ENCODE assay signal across 1 cellular context in the genomic region with DNA sequence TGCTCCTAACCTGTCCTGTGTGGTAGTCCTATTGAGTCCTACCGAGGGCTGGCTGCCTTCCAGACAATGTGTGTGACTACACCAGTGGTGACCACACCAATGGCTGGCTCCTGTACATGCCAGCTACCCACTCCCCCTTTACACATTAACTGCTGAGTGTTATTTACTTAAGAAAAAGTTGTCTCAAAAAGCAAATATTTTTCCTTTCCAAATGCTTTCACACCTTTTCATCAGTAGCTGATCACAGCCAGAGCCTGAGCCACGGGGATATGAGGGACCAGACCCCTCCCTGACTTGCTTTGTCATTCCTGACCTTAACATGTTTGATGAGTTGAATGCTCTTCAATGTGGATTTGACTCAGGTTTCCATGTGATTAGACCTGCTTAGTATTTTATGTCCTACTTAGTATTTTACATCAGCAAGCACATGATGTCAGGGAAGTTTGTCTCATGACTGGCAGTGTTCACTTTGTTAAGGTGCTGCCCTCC.
A peak's percentile ranks its signal among the peaks of the same experiment; 100 is the strongest.
TF ChIP-seq lines count a peak whose summit lies in the region.

No MANE protein-coding gene starts in this region.

TF ChIP-seq in HepG2, 621 proteins besides CTCF, POLR2A, EP300 and RAD21 (continued from another document):
- TF ChIP-seq, protein P1, sequence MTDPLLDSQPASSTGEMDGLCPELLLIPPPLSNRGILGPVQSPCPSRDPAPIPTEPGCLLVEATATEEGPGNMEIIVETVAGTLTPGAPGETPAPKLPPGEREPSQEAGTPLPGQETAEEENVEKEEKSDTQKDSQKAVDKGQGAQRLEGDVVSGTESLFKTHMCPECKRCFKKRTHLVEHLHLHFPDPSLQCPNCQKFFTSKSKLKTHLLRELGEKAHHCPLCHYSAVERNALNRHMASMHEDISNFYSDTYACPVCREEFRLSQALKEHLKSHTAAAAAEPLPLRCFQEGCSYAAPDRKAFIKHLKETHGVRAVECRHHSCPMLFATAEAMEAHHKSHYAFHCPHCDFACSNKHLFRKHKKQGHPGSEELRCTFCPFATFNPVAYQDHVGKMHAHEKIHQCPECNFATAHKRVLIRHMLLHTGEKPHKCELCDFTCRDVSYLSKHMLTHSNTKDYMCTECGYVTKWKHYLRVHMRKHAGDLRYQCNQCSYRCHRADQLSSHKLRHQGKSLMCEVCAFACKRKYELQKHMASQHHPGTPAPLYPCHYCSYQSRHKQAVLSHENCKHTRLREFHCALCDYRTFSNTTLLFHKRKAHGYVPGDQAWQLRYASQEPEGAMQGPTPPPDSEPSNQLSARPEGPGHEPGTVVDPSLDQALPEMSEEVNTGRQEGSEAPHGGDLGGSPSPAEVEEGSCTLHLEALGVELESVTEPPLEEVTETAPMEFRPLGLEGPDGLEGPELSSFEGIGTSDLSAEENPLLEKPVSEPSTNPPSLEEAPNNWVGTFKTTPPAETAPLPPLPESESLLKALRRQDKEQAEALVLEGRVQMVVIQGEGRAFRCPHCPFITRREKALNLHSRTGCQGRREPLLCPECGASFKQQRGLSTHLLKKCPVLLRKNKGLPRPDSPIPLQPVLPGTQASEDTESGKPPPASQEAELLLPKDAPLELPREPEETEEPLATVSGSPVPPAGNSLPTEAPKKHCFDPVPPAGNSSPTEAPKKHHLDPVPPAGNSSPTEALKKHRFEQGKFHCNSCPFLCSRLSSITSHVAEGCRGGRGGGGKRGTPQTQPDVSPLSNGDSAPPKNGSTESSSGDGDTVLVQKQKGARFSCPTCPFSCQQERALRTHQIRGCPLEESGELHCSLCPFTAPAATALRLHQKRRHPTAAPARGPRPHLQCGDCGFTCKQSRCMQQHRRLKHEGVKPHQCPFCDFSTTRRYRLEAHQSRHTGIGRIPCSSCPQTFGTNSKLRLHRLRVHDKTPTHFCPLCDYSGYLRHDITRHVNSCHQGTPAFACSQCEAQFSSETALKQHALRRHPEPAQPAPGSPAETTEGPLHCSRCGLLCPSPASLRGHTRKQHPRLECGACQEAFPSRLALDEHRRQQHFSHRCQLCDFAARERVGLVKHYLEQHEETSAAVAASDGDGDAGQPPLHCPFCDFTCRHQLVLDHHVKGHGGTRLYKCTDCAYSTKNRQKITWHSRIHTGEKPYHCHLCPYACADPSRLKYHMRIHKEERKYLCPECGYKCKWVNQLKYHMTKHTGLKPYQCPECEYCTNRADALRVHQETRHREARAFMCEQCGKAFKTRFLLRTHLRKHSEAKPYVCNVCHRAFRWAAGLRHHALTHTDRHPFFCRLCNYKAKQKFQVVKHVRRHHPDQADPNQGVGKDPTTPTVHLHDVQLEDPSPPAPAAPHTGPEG (CRISPR knock-in tag; IDR thresholded peaks at IDR 0.05) = no peak
- TF ChIP-seq, protein P2, sequence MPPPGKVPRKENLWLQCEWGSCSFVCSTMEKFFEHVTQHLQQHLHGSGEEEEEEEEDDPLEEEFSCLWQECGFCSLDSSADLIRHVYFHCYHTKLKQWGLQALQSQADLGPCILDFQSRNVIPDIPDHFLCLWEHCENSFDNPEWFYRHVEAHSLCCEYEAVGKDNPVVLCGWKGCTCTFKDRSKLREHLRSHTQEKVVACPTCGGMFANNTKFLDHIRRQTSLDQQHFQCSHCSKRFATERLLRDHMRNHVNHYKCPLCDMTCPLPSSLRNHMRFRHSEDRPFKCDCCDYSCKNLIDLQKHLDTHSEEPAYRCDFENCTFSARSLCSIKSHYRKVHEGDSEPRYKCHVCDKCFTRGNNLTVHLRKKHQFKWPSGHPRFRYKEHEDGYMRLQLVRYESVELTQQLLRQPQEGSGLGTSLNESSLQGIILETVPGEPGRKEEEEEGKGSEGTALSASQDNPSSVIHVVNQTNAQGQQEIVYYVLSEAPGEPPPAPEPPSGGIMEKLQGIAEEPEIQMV (CRISPR knock-in tag; IDR thresholded peaks at IDR 0.05; ENCODE audit: low read depth) = no peak
- no peak for TF ChIP-seq ZNF780A (CRISPR knock-in tag; IDR thresholded peaks at IDR 0.05)
- no peak for TF ChIP-seq ZNF747 (CRISPR knock-in tag; IDR thresholded peaks at IDR 0.05; ENCODE audit: borderline replicate concordance)
- TF ChIP-seq PTBP1 (IDR thresholded peaks at IDR 0.05; ENCODE audit: low read depth, low read length, poor library complexity, severe bottlenecking) = no peak
- TF ChIP-seq CBX2 (IDR thresholded peaks at IDR 0.05; ENCODE audit: low read depth, low read length) = no peak
- TF ChIP-seq CBX2 (CRISPR knock-in tag; IDR thresholded peaks at IDR 0.05; ENCODE audit: low read depth) = no peak
- TF ChIP-seq TAF15 (IDR thresholded peaks at IDR 0.05; ENCODE audit: low read depth, low read length, poor library complexity, severe bottlenecking) = no peak
- TF ChIP-seq SOX13 (IDR thresholded peaks at IDR 0.05) = no peak
- TF ChIP-seq SOX13 (CRISPR knock-in tag; conservative IDR thresholded peaks at IDR 0.05 in 1 of 2, IDR thresholded peaks at IDR 0.05 in 1 of 2) = peak in 1 of 2 experiments; percentile 12; a peak in 1 of 4 replicates
- TF ChIP-seq FLYWCH1 (CRISPR knock-in tag; IDR thresholded peaks at IDR 0.05) = no peak
- TF ChIP-seq, protein P3, sequence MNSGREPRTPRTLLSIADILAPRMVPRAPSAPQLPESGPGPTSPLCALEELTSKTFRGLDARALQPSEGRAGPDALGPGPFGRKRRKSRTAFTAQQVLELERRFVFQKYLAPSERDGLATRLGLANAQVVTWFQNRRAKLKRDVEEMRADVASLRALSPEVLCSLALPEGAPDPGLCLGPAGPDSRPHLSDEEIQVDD (CRISPR knock-in tag; IDR thresholded peaks at IDR 0.05; ENCODE audit: borderline replicate concordance) = no peak
- peak; percentile 31 for TF ChIP-seq SAP130 (CRISPR knock-in tag; IDR thresholded peaks at IDR 0.05; ENCODE audit: low read depth)
- TF ChIP-seq ZBTB3 (CRISPR knock-in tag; IDR thresholded peaks at IDR 0.05; ENCODE audit: borderline replicate concordance, low read depth) = no peak
- TF ChIP-seq ZNF772 (CRISPR knock-in tag; IDR thresholded peaks at IDR 0.05) = no peak
- TF ChIP-seq FOXK1 (CRISPR knock-in tag; IDR thresholded peaks at IDR 0.05; ENCODE audit: borderline replicate concordance, low read depth) = 0 out of 2 replicates have a peak, but pooled peaks have one; percentile 15
- no peak for TF ChIP-seq ZFP1 (CRISPR knock-in tag; IDR thresholded peaks at IDR 0.05)
- TF ChIP-seq, protein P4, sequence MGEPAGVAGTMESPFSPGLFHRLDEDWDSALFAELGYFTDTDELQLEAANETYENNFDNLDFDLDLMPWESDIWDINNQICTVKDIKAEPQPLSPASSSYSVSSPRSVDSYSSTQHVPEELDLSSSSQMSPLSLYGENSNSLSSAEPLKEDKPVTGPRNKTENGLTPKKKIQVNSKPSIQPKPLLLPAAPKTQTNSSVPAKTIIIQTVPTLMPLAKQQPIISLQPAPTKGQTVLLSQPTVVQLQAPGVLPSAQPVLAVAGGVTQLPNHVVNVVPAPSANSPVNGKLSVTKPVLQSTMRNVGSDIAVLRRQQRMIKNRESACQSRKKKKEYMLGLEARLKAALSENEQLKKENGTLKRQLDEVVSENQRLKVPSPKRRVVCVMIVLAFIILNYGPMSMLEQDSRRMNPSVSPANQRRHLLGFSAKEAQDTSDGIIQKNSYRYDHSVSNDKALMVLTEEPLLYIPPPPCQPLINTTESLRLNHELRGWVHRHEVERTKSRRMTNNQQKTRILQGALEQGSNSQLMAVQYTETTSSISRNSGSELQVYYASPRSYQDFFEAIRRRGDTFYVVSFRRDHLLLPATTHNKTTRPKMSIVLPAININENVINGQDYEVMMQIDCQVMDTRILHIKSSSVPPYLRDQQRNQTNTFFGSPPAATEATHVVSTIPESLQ (CRISPR knock-in tag; conservative IDR thresholded peaks at IDR 0.05) = no peak
- no peak for TF ChIP-seq BHLHE40 (IDR thresholded peaks at IDR 0.05; ENCODE audit: low read length)
- no peak for TF ChIP-seq ZNF883 (CRISPR knock-in tag; IDR thresholded peaks at IDR 0.05; ENCODE audit: not compliant biosample characterization)
- TF ChIP-seq SIN3B (IDR thresholded peaks at IDR 0.05; ENCODE audit: low read length) = no peak
- TF ChIP-seq NFE2L2 (IDR thresholded peaks at IDR 0.05; ENCODE audit: low read length) = 0 out of 2 replicates have a peak, but pooled peaks have one; percentile 29
- no peak for TF ChIP-seq AHR (CRISPR knock-in tag; IDR thresholded peaks at IDR 0.05)
- TF ChIP-seq, protein P5, sequence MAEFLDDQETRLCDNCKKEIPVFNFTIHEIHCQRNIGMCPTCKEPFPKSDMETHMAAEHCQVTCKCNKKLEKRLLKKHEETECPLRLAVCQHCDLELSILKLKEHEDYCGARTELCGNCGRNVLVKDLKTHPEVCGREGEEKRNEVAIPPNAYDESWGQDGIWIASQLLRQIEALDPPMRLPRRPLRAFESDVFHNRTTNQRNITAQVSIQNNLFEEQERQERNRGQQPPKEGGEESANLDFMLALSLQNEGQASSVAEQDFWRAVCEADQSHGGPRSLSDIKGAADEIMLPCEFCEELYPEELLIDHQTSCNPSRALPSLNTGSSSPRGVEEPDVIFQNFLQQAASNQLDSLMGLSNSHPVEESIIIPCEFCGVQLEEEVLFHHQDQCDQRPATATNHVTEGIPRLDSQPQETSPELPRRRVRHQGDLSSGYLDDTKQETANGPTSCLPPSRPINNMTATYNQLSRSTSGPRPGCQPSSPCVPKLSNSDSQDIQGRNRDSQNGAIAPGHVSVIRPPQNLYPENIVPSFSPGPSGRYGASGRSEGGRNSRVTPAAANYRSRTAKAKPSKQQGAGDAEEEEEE (CRISPR knock-in tag; IDR thresholded peaks at IDR 0.05; ENCODE audit: borderline replicate concordance) = no peak
- 0 out of 2 replicates have a peak, but pooled peaks have one; percentile 11 for TF ChIP-seq NFE2 (CRISPR knock-in tag; IDR thresholded peaks at IDR 0.05)
